ENCODE assay signal across 1 cellular context in genomic region chr16:67150833-67151396, GRCh38.
A peak's percentile ranks its signal among the peaks of the same experiment; 100 is the strongest.
TF ChIP-seq lines count a peak whose summit lies in the region.

TSS of gene B3GNT9 (minus strand) at chr16:67150998. CDS start at chr16:67150485, 513 bp downstream.

TF ChIP-seq in HEK293, 187 proteins besides CTCF, POLR2A, EP300 and RAD21 (continued from another document):
- TF ChIP-seq ZNF610 (tag by site-specific recombination; IDR thresholded peaks at IDR 0.05; ENCODE audit: borderline replicate concordance) (no peak), ZNF302 (tag by site-specific recombination; IDR thresholded peaks at IDR 0.05; ENCODE audit: low read depth) (no peak), ZBTB10 (tag by site-specific recombination; IDR thresholded peaks at IDR 0.05) (peak; percentile 63), ZNF223 (tag by site-specific recombination; IDR thresholded peaks at IDR 0.05) (no peak), ZXDB (tag by site-specific recombination; IDR thresholded peaks at IDR 0.05) (peak; percentile 37; the same call in 1 of the 2 replicates), ZNF791 (tag by site-specific recombination; IDR thresholded peaks at IDR 0.05) (no peak), ZBTB8A (tag by site-specific recombination; IDR thresholded peaks at IDR 0.05) (no peak), KLF16 (tag by site-specific recombination; IDR thresholded peaks at IDR 0.05) (no peak; the same call in 1 of the 2 replicates), GLI2 (tag by site-specific recombination; IDR thresholded peaks at IDR 0.05; ENCODE audit: borderline replicate concordance, low read depth) (no peak), SALL2 (tag by site-specific recombination; IDR thresholded peaks at IDR 0.05; ENCODE audit: borderline replicate concordance) (no peak), ZNF776 (tag by site-specific recombination; IDR thresholded peaks at IDR 0.05; ENCODE audit: borderline replicate concordance) (no peak), KLF10 (tag by site-specific recombination; IDR thresholded peaks at IDR 0.05) (no peak), ZNF112 (tag by site-specific recombination; IDR thresholded peaks at IDR 0.05) (no peak), YY2 (tag by site-specific recombination; IDR thresholded peaks at IDR 0.05) (peak; percentile 44; the same call in 1 of the 2 replicates), ZNF394 (tag by site-specific recombination; IDR thresholded peaks at IDR 0.05; ENCODE audit: borderline replicate concordance) (no peak), AEBP2 (tag by site-specific recombination; IDR thresholded peaks at IDR 0.05; ENCODE audit: borderline replicate concordance) (no peak), ZNF548 (tag by site-specific recombination; IDR thresholded peaks at IDR 0.05) (no peak), KLF7 (tag by site-specific recombination; IDR thresholded peaks at IDR 0.05; ENCODE audit: borderline replicate concordance) (no peak), TCF7L2 (IDR thresholded peaks at IDR 0.05; ENCODE audit: borderline replicate concordance, low read depth, low read length) (no peak), ZNF2 (tag by site-specific recombination; IDR thresholded peaks at IDR 0.05) (no peak), ZNF639 (tag by site-specific recombination; IDR thresholded peaks at IDR 0.05) (no peak), ZNF114 (tag by site-specific recombination; IDR thresholded peaks at IDR 0.05) (no peak), ZNF202 (tag by site-specific recombination; IDR thresholded peaks at IDR 0.05; ENCODE audit: borderline replicate concordance) (no peak), ZNF521 (tag by site-specific recombination; IDR thresholded peaks at IDR 0.05) (no peak), ZBTB17 (tag by site-specific recombination; IDR thresholded peaks at IDR 0.05) (0 out of 2 replicates have a peak, but pooled peaks have one; percentile 43), BCL11B (tag by site-specific recombination; IDR thresholded peaks at IDR 0.05; ENCODE audit: low read depth) (no peak), ELK4 (IDR thresholded peaks at IDR 0.05; ENCODE audit: borderline replicate concordance, low read depth, low read length) (no peak), ZNF335 (tag by site-specific recombination; conservative IDR thresholded peaks at IDR 0.05) (peak; percentile 73), IKZF3 (tag by site-specific recombination; IDR thresholded peaks at IDR 0.05) (peak; percentile 28; the same call in 1 of the 2 replicates), FEZF1 (tag by site-specific recombination; IDR thresholded peaks at IDR 0.05) (no peak), ZNF311 (tag by site-specific recombination; IDR thresholded peaks at IDR 0.05; ENCODE audit: borderline replicate concordance) (no peak), ZBTB21 (tag by site-specific recombination; IDR thresholded peaks at IDR 0.05) (no peak), ZNF664 (tag by site-specific recombination; IDR thresholded peaks at IDR 0.05) (no peak), ZNF24 (tag by site-specific recombination; IDR thresholded peaks at IDR 0.05) (no peak), ZNF121 (tag by site-specific recombination; IDR thresholded peaks at IDR 0.05) (no peak), ZNF292 (tag by site-specific recombination; IDR thresholded peaks at IDR 0.05; ENCODE audit: borderline replicate concordance, low read depth) (no peak), ZNF701 (tag by site-specific recombination; IDR thresholded peaks at IDR 0.05) (no peak), ZNF37A (tag by site-specific recombination; IDR thresholded peaks at IDR 0.05) (no peak), ZNF48 (tag by site-specific recombination; IDR thresholded peaks at IDR 0.05) (no peak), ZNF324 (tag by site-specific recombination; IDR thresholded peaks at IDR 0.05) (no peak), ZNF530 (tag by site-specific recombination; IDR thresholded peaks at IDR 0.05; ENCODE audit: low read depth) (no peak), ZNF248 (tag by site-specific recombination; IDR thresholded peaks at IDR 0.05) (no peak), ZFHX2 (tag by site-specific recombination; conservative IDR thresholded peaks at IDR 0.05) (no peak), ZNF138 (tag by site-specific recombination; IDR thresholded peaks at IDR 0.05; ENCODE audit: borderline replicate concordance) (no peak), YY1 (tag by site-specific recombination; IDR thresholded peaks at IDR 0.05) (no peak), MYNN (tag by site-specific recombination; IDR thresholded peaks at IDR 0.05; ENCODE audit: borderline replicate concordance) (no peak), ZNF76 (tag by site-specific recombination; IDR thresholded peaks at IDR 0.05; ENCODE audit: borderline replicate concordance, low read depth) (no peak), ZNF184 (tag by site-specific recombination; IDR thresholded peaks at IDR 0.05) (no peak), ZNF704 (tag by site-specific recombination; IDR thresholded peaks at IDR 0.05) (0 out of 2 replicates have a peak, but pooled peaks have one; percentile 40), ZNF707 (tag by site-specific recombination; IDR thresholded peaks at IDR 0.05) (no peak)
- TF ChIP-seq, protein P1, sequence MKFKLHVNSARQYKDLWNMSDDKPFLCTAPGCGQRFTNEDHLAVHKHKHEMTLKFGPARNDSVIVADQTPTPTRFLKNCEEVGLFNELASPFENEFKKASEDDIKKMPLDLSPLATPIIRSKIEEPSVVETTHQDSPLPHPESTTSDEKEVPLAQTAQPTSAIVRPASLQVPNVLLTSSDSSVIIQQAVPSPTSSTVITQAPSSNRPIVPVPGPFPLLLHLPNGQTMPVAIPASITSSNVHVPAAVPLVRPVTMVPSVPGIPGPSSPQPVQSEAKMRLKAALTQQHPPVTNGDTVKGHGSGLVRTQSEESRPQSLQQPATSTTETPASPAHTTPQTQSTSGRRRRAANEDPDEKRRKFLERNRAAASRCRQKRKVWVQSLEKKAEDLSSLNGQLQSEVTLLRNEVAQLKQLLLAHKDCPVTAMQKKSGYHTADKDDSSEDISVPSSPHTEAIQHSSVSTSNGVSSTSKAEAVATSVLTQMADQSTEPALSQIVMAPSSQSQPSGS (tag by site-specific recombination; IDR thresholded peaks at IDR 0.05; ENCODE audit: low read depth): no peak
- TF ChIP-seq, protein P2, sequence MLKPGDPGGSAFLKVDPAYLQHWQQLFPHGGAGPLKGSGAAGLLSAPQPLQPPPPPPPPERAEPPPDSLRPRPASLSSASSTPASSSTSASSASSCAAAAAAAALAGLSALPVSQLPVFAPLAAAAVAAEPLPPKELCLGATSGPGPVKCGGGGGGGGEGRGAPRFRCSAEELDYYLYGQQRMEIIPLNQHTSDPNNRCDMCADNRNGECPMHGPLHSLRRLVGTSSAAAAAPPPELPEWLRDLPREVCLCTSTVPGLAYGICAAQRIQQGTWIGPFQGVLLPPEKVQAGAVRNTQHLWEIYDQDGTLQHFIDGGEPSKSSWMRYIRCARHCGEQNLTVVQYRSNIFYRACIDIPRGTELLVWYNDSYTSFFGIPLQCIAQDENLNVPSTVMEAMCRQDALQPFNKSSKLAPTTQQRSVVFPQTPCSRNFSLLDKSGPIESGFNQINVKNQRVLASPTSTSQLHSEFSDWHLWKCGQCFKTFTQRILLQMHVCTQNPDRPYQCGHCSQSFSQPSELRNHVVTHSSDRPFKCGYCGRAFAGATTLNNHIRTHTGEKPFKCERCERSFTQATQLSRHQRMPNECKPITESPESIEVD (tag by site-specific recombination; IDR thresholded peaks at IDR 0.05): no peak
- TF ChIP-seq, protein P3, sequence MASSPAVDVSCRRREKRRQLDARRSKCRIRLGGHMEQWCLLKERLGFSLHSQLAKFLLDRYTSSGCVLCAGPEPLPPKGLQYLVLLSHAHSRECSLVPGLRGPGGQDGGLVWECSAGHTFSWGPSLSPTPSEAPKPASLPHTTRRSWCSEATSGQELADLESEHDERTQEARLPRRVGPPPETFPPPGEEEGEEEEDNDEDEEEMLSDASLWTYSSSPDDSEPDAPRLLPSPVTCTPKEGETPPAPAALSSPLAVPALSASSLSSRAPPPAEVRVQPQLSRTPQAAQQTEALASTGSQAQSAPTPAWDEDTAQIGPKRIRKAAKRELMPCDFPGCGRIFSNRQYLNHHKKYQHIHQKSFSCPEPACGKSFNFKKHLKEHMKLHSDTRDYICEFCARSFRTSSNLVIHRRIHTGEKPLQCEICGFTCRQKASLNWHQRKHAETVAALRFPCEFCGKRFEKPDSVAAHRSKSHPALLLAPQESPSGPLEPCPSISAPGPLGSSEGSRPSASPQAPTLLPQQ (tag by site-specific recombination; IDR thresholded peaks at IDR 0.05): no peak
- TF ChIP-seq, protein P4, sequence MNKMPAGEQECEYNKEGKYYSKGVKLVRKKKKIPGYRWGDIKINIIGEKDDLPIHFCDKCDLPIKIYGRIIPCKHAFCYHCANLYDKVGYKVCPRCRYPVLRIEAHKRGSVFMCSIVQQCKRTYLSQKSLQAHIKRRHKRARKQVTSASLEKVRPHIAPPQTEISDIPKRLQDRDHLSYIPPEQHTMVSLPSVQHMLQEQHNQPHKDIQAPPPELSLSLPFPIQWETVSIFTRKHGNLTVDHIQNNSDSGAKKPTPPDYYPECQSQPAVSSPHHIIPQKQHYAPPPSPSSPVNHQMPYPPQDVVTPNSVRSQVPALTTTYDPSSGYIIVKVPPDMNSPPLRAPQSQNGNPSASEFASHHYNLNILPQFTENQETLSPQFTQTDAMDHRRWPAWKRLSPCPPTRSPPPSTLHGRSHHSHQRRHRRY (tag by site-specific recombination; IDR thresholded peaks at IDR 0.05): no peak
TF ChIP-seq in HEK293: peak in this region for 10.
